Comparison of ENCODE assay signal across 12 cellular contexts in genomic region chr21:31656199-31657095, GRCh38. TPM values are rescaled to one million over a fixed set of nuclear protein-coding genes. Genes with fewer than 3 reads are reported as not detected.
DNase-seq lines count a peak whose midpoint lies in the region; ATAC-seq, FAIRE-seq and TF ChIP-seq lines count a peak whose summit lies in the region.
"Had no signal": no experiment of that assay in that cellular context is flagged by ENCODE, and none has a peak within 500 bp of the region (broad histone marks: within the 10 kb centered on the region; RNA-seq: fewer than 3 reads in every experiment).

No MANE protein-coding gene starts in this region.

- H3K4me3 ChIP-seq in CD8-positive, alpha-beta T cell (ENCODE audit: low read depth, low read length): no peak overlapping the region
- H3K4me3 ChIP-seq in MG63: no peak overlapping the region
- H3K4me3 ChIP-seq: ovary had no signal

- H3K27me3 ChIP-seq in CD8-positive, alpha-beta T cell (ENCODE audit: insufficient read depth, low read length): no peaks in the 10 kb centered on the region
- H3K27me3 ChIP-seq in MG63: no peaks in the 10 kb centered on the region
- H3K27me3 ChIP-seq: ovary had no signal

- no peak for DNase-seq in CD8-positive, alpha-beta T cell
- DNase-seq in MG63: peak; percentile 80
- DNase-seq in activated naive CD8-positive, alpha-beta T cell treated with anti-CD3 and anti-CD28 coated beads, Interleukin-2, amount 50 U/mL, for 24 hours: peak; percentile 51
- peak; percentile 78 for DNase-seq in stimulated activated CD4-positive, alpha-beta T cell treated with anti-CD3 and anti-CD28 coated beads, Interleukin-1b, Interleukin-23, amount 100 ng/mL, for 48 hours
- DNase-seq in middle frontal gyrus (ENCODE audit: extremely low spot score, low spot score): no peak
- DNase-seq in GM10266 (ENCODE audit: extremely low spot score): no peak
- DNase-seq in HTR-8/SVneo (ENCODE audit: insufficient read length, low spot score): no peak
- DNase-seq: DMS 273 treated with DMSO at 0.1 percent for 48 hours, ovary, SK-N-SH had no signal

- ATAC-seq in CD8-positive, alpha-beta T cell: no peak
- ATAC-seq in activated naive CD8-positive, alpha-beta T cell treated with anti-CD3 and anti-CD28 coated beads, Interleukin-2, amount 50 U/mL, for 24 hours: peak; percentile 62
- ATAC-seq in GM19452 (IDR thresholded peaks at IDR 0.05; ENCODE audit: unreplicated experiment): no peak

- H3K27ac ChIP-seq in CD8-positive, alpha-beta T cell (ENCODE audit: low read depth, low read length): no peak overlapping the region
- H3K27ac ChIP-seq: ovary had no signal

- no peaks in the 10 kb centered on the region for H3K27me3 Mint-ChIP-seq in CD8-positive, alpha-beta T cell (ENCODE audit: low read depth)
- H3K27me3 Mint-ChIP-seq in activated naive CD8-positive, alpha-beta T cell treated with anti-CD3 and anti-CD28 coated beads, Interleukin-2, amount 50 U/mL, for 24 hours: no peaks in the 10 kb centered on the region

- POLR2A ChIA-PET in CD8-positive, alpha-beta T cell (lab: Charles Lee): interaction anchor here (1.5 kb wide), 1 partner anchor 97 kb away, joined by 5 read pairs; no protein-coding TSS in a partner anchor

- CTCF ChIA-PET in CD8-positive, alpha-beta T cell (lab: Charles Lee): no interaction called here

- peaks cover 4% of the 10 kb centered on the region for H3K9me3 Mint-ChIP-seq in CD8-positive, alpha-beta T cell
- H3K9me3 Mint-ChIP-seq in activated naive CD8-positive, alpha-beta T cell treated with anti-CD3 and anti-CD28 coated beads, Interleukin-2, amount 50 U/mL, for 24 hours: no peaks in the 10 kb centered on the region
- H3K9me3 Mint-ChIP-seq: activated T-helper 2 cell treated with anti-CD3 and anti-CD28 coated beads, Interferon-gamma antibody, Interleukin-2, Interleukin-4, amounts not matched to agents 10 μg/mL and 5 μg/mL and 100 μg/mL, durations not matched to agents 14 hours and 24 hours and 36 hours had no signal

- peaks cover 45% of the 10 kb centered on the region for H3K4me1 Mint-ChIP-seq in CD8-positive, alpha-beta T cell (ENCODE audit: low read depth)
- H3K4me1 Mint-ChIP-seq in activated naive CD8-positive, alpha-beta T cell treated with anti-CD3 and anti-CD28 coated beads, Interleukin-2, amount 50 U/mL, for 24 hours: peaks cover 52% of the 10 kb centered on the region

- H3K36me3 ChIP-seq in CD8-positive, alpha-beta T cell (ENCODE audit: insufficient read depth, low read length): no peaks in the 10 kb centered on the region
- H3K36me3 ChIP-seq in MG63: peaks cover 10% of the 10 kb centered on the region
- H3K36me3 ChIP-seq: ovary had no signal

- no peak for TF ChIP-seq CTCF in CD8-positive, alpha-beta T cell (IDR thresholded peaks at IDR 0.05)
- TF ChIP-seq CTCF in GM10266 (IDR thresholded peaks at IDR 0.05; ENCODE audit: control insufficient read depth, insufficient read depth, low read depth, missing control alignments): no peak

- FAIRE-seq in HTR-8/SVneo (lab: Jason Lieb, UNC): no peak

- peaks cover 15% of the 10 kb centered on the region for H3K36me3 Mint-ChIP-seq in CD8-positive, alpha-beta T cell
- peaks cover 16% of the 10 kb centered on the region for H3K36me3 Mint-ChIP-seq in activated naive CD8-positive, alpha-beta T cell treated with anti-CD3 and anti-CD28 coated beads, Interleukin-2, amount 50 U/mL, for 24 hours (ENCODE audit: low read depth)

- peak overlapping the region; percentile 49 for H3K27ac Mint-ChIP-seq in CD8-positive, alpha-beta T cell
- H3K27ac Mint-ChIP-seq in activated naive CD8-positive, alpha-beta T cell treated with anti-CD3 and anti-CD28 coated beads, Interleukin-2, amount 50 U/mL, for 24 hours: peak overlapping the region; percentile 82
- H3K27ac Mint-ChIP-seq: activated T-helper 2 cell treated with anti-CD3 and anti-CD28 coated beads, Interferon-gamma antibody, Interleukin-2, Interleukin-4, amounts not matched to agents 10 μg/mL and 5 μg/mL and 100 μg/mL, durations not matched to agents 14 hours and 24 hours and 36 hours had no signal

- H3K4me1 ChIP-seq in CD8-positive, alpha-beta T cell (ENCODE audit: insufficient read depth, low read length): peaks cover 27% of the 10 kb centered on the region

- no peak overlapping the region for H3K4me3 Mint-ChIP-seq in CD8-positive, alpha-beta T cell
- peak overlapping the region; percentile 49 for H3K4me3 Mint-ChIP-seq in activated naive CD8-positive, alpha-beta T cell treated with anti-CD3 and anti-CD28 coated beads, Interleukin-2, amount 50 U/mL, for 24 hours

- intact Hi-C loops in CD8-positive, alpha-beta T cell (cut with DNase I, micrococcal nuclease): loop anchor here in 1 of 2 experiments (5.0 to 10.0 kb wide), 2 partner anchors 621 to 738 kb away; partner anchors contain the start of genes MIS18A and URB1

- H3K9me3 ChIP-seq in CD8-positive, alpha-beta T cell (ENCODE audit: low read length): no peaks in the 10 kb centered on the region
- H3K9me3 ChIP-seq in MG63: no peaks in the 10 kb centered on the region
- H3K9me3 ChIP-seq: ovary, SK-N-SH had no signal

RNA-seq across cellular contexts. Expression of gene SOD1, which starts 3.0 kb away (rescaled TPM):
- 100 to 1,000 TPM; 125 to 140 TPM for total RNA-seq in CD8-positive, alpha-beta T cell
- 352 and 381 TPM in 2 replicates for total RNA-seq in MG63 (2014; rRNA removed; shearing (Covaris generic); ENCODE audit: low replicate concordance)

Comparison
In these comparisons a context has a peak if more than half of its experiments do, and no peak if none do; other contexts are left out.
1. DNase-seq: peak in MG63 (single experiment), activated naive CD8-positive, alpha-beta T cell treated with anti-CD3 and anti-CD28 coated beads, Interleukin-2, amount 50 U/mL, for 24 hours (single experiment) and stimulated activated CD4-positive, alpha-beta T cell treated with anti-CD3 and anti-CD28 coated beads, Interleukin-1b, Interleukin-23, amount 100 ng/mL, for 48 hours (single experiment); none in CD8-positive, alpha-beta T cell (0 of 7), middle frontal gyrus (single experiment), GM10266 (single experiment) and HTR-8/SVneo (single experiment).